18 cellular contexts compared by ENCODE assay signal in the genomic region with DNA sequence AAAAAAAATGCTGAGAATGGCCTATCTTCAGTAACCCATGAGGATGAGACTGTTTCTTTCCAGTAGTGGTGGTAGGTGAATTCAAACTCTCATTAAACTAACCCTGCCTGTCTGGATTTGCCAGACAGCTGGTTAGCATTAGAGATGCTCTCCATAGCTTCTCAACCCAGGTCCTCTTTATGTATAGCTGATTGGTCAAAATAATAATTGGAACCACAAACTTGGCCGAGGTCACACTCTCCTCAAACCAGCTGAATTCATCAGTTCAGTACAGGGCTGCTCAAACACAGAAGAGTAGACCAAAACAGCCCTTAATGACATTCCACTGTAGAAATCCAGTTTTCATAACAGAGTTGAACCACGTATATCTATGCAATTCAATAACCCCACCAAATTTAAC.
DNase-seq lines count a peak whose midpoint lies in the region; ATAC-seq, FAIRE-seq and TF ChIP-seq lines count a peak whose summit lies in the region.
"Had no signal": no experiment of that assay in that cellular context is flagged by ENCODE, and none has a peak within 500 bp of the region (broad histone marks: within the 10 kb centered on the region; RNA-seq: fewer than 3 reads in every experiment).

No MANE protein-coding gene starts in this region.

- H3K4me1 Mint-ChIP-seq in astrocyte (ENCODE audit: low read depth, unreplicated experiment): no peaks in the 10 kb centered on the region
- H3K4me1 Mint-ChIP-seq: CD8-positive, alpha-beta memory T cell had no signal

- ATAC-seq in GM19324 (IDR thresholded peaks at IDR 0.05; ENCODE audit: low FRiP score, unreplicated experiment) (no peak), GM21423 (IDR thresholded peaks at IDR 0.05; ENCODE audit: unreplicated experiment) (no peak)
- ATAC-seq: HepG2 had no signal

- no peak for TF ChIP-seq CTCF in astrocyte (IDR thresholded peaks at IDR 0.05; ENCODE audit: insufficient read depth, low read depth, low read length)

- no peak overlapping the region for H3K4me2 ChIP-seq in astrocyte (ENCODE audit: low read length)
- H3K4me2 ChIP-seq: BLaER1 had no signal

- H3K9ac ChIP-seq in astrocyte (ENCODE audit: low read length): no peak overlapping the region
- H3K9ac ChIP-seq: BLaER1 had no signal

- H3K27me3 ChIP-seq in astrocyte (ENCODE audit: insufficient read depth, low read length): no peaks in the 10 kb centered on the region

- H3K36me3 Mint-ChIP-seq in astrocyte (ENCODE audit: low read depth, unreplicated experiment): no peaks in the 10 kb centered on the region
- H3K36me3 Mint-ChIP-seq: CD8-positive, alpha-beta memory T cell had no signal

- no peak overlapping the region for H2AFZ ChIP-seq in astrocyte (ENCODE audit: low read depth, low read length)

- H3K27ac ChIP-seq in astrocyte (ENCODE audit: low read depth, low read length): no peak overlapping the region
- H3K27ac ChIP-seq: BLaER1 had no signal

- no peaks in the 10 kb centered on the region for H3K27me3 Mint-ChIP-seq in astrocyte (ENCODE audit: low read depth, unreplicated experiment)

- peak; percentile 60 for FAIRE-seq in astrocyte (lab: Jason Lieb, UNC)
- FAIRE-seq: GM12891, H1, HepG2, HTR-8/SVneo had no signal

- no peak overlapping the region for H3K4me3 Mint-ChIP-seq in astrocyte (ENCODE audit: unreplicated experiment)
- H3K4me3 Mint-ChIP-seq: CD8-positive, alpha-beta memory T cell; HFFc6 had no signal

- no peak overlapping the region for H3K27ac Mint-ChIP-seq in astrocyte (ENCODE audit: unreplicated experiment)
- H3K27ac Mint-ChIP-seq: CD8-positive, alpha-beta memory T cell; HFFc6 had no signal

- H4K20me1 ChIP-seq in astrocyte (ENCODE audit: insufficient read depth, low read length): no peaks in the 10 kb centered on the region
- H4K20me1 ChIP-seq: BLaER1 had no signal

- H3K4me1 ChIP-seq in astrocyte (ENCODE audit: insufficient read depth, low read length): no peaks in the 10 kb centered on the region
- H3K4me1 ChIP-seq: BLaER1, HAP-1 had no signal

- no peaks in the 10 kb centered on the region for H3K9me3 ChIP-seq in astrocyte (ENCODE audit: insufficient read depth, low read depth, low read length)
- H3K9me3 ChIP-seq: BLaER1, HAP-1 had no signal

- DNase-seq in AG08395 (ENCODE audit: low spot score): peak; percentile 31
- DNase-seq in GM04503 (ENCODE audit: low read depth): peak; percentile 25
- DNase-seq in astrocyte (ENCODE audit: low read depth): peak; percentile 1
- DNase-seq in fibroblast of peridontal ligament (ENCODE audit: extremely low read depth): peak; percentile 79
- DNase-seq in stimulated activated CD4-positive, alpha-beta T cell treated with anti-CD3 and anti-CD28 coated beads, Interleukin-12 subunit alpha, Interleukin-12 subunit beta, amount 100 ng/mL, for 4 hours: no peak
- no peak for DNase-seq in COLO668 (lab: John Stamatoyannopoulos, UW; ENCODE audit: unreplicated experiment)
- DNase-seq: 8988T; CD8-positive, alpha-beta memory T cell; DMS53; HFFc6 had no signal

- H3K79me2 ChIP-seq in astrocyte (ENCODE audit: insufficient read depth, low read length): no peaks in the 10 kb centered on the region

- H3K4me3 ChIP-seq in astrocyte (ENCODE audit: insufficient read depth, low read depth, low read length): no peak overlapping the region
- H3K4me3 ChIP-seq: BLaER1, HAP-1 had no signal

- H3K36me3 ChIP-seq in astrocyte (ENCODE audit: insufficient read depth, low read length): no peaks in the 10 kb centered on the region
- H3K36me3 ChIP-seq: BLaER1, HAP-1 had no signal

- no peaks in the 10 kb centered on the region for H3K9me3 Mint-ChIP-seq in astrocyte (ENCODE audit: unreplicated experiment)
- H3K9me3 Mint-ChIP-seq: HFFc6 had no signal

Comparison
In these comparisons a context has a peak if more than half of its experiments do, and no peak if none do; other contexts are left out.
1. DNase-seq: peak in AG08395 (single experiment), GM04503 (single experiment), astrocyte (single experiment) and fibroblast of peridontal ligament (single experiment); none in stimulated activated CD4-positive, alpha-beta T cell treated with anti-CD3 and anti-CD28 coated beads, Interleukin-12 subunit alpha, Interleukin-12 subunit beta, amount 100 ng/mL, for 4 hours (single experiment) and COLO668 (single experiment).